14 cellular contexts compared by ENCODE assay signal in genomic region chr15:63030101-63030528, GRCh38. TPM values are rescaled to one million over a fixed set of nuclear protein-coding genes. Genes with fewer than 3 reads are reported as not detected.
DNase-seq lines count a peak whose midpoint lies in the region; TF ChIP-seq lines count a peak whose summit lies in the region.
"Had no signal": no experiment of that assay in that cellular context is flagged by ENCODE, and none has a peak within 500 bp of the region (broad histone marks: within the 10 kb centered on the region; RNA-seq: fewer than 3 reads in every experiment).

No MANE protein-coding gene starts in this region.

- H3K4me2 ChIP-seq in osteoblast (ENCODE audit: insufficient read depth, low read length): peak overlapping the region; percentile 56

- H3K9me3 ChIP-seq in osteoblast (ENCODE audit: low read depth, low read length) (no peaks in the 10 kb centered on the region), breast epithelium (no peaks in the 10 kb centered on the region)

- H3K36me3 ChIP-seq in osteoblast (ENCODE audit: insufficient read depth, low read length): no peaks in the 10 kb centered on the region
- H3K36me3 ChIP-seq in breast epithelium: no peaks in the 10 kb centered on the region

- H3K79me2 ChIP-seq in osteoblast (ENCODE audit: insufficient read depth, low read length): no peaks in the 10 kb centered on the region

- intact Hi-C loops in breast epithelium (cut with DNase I; ENCODE audit: low total_unique reads): loop anchor here (5.0 kb wide), 1 partner anchor 583 kb away; no protein-coding TSS in a partner anchor

- H3K4me1 ChIP-seq in osteoblast (ENCODE audit: insufficient read depth, low read length) (peaks cover 15% of the 10 kb centered on the region), breast epithelium (no peaks in the 10 kb centered on the region)

- no peaks in the 10 kb centered on the region for H4K20me1 ChIP-seq in osteoblast (ENCODE audit: insufficient read depth, low read length)

- H2AFZ ChIP-seq in osteoblast (ENCODE audit: low read length): peak overlapping the region; percentile 69

- H3K27ac ChIP-seq in osteoblast (ENCODE audit: low read depth, low read length) (peak overlapping the region; percentile 1), breast epithelium (no peak overlapping the region)

- H3K27me3 ChIP-seq in osteoblast (ENCODE audit: insufficient read depth, low read length) (no peaks in the 10 kb centered on the region), breast epithelium (no peaks in the 10 kb centered on the region)

- TF ChIP-seq CTCF in fibroblast of mammary gland (conservative IDR thresholded peaks at IDR 0.05; ENCODE audit: control insufficient read depth, insufficient read depth, low read depth, low read length) (no peak), osteoblast (IDR thresholded peaks at IDR 0.05; ENCODE audit: extremely low read depth, low read depth, low read length) (no peak), breast epithelium (IDR thresholded peaks at IDR 0.05) (no peak)

- DNase-seq in AG20443 (ENCODE audit: low spot score): peak; percentile 80
- DNase-seq in NCI-H524 treated with DMSO at 0.1 percent for 48 hours (lab: John Stamatoyannopoulos, UW): peak; percentile 71
- peak; percentile 60 for DNase-seq in fibroblast of mammary gland (ENCODE audit: low read depth)
- peak; percentile 63 for DNase-seq in osteoblast (ENCODE audit: insufficient read length, low spot score, missing footprints)
- DNase-seq in activated gamma-delta T cell treated with Interleukin-2 at 50 U/mL for 16 hours: no peak
- DNase-seq in breast epithelium (ENCODE audit: low spot score in 2 of 2): no peak
- no peak for DNase-seq in OCI-M1 (lab: John Stamatoyannopoulos, UW)
- DNase-seq in midbrain (lab: John Stamatoyannopoulos, UW): no peak
- DNase-seq: activated CD8-positive, alpha-beta memory T cell treated with anti-CD3 and anti-CD28 coated beads for 24 hours; activated naive CD4-positive, alpha-beta T cell; hippocampal formation; NCI-H1436; NCI-H526; SHP77 had no signal

- no peak for TF ChIP-seq POLR2A in breast epithelium (IDR thresholded peaks at IDR 0.05)

- H3K4me3 ChIP-seq in fibroblast of mammary gland (ENCODE audit: control insufficient read depth, low read depth, low read length) (no peak overlapping the region), osteoblast (ENCODE audit: insufficient read depth, low read length) (no peak overlapping the region), breast epithelium (no peak overlapping the region)

RNA-seq across cellular contexts. Expression of gene TPM1, which starts 12.4 kb away (rescaled TPM):
- total RNA-seq in osteoblast (1,563 and 1,708 TPM in 2 replicates), breast epithelium (100 to 1,000 TPM; 333 to 609 (median 575) TPM)

Comparison
In these comparisons a context has a peak if more than half of its experiments do, and no peak if none do; other contexts are left out.
1. DNase-seq: peak in AG20443 (single experiment), NCI-H524 treated with DMSO at 0.1 percent for 48 hours (single experiment), fibroblast of mammary gland (single experiment) and osteoblast (single experiment); none in activated gamma-delta T cell treated with Interleukin-2 at 50 U/mL for 16 hours (single experiment), breast epithelium (0 of 2), OCI-M1 (single experiment) and midbrain (single experiment).